1 cellular context compared by ENCODE assay signal in genomic region chr6:7261030-7261841, GRCh38.
TF ChIP-seq lines count a peak whose summit lies in the region.

No MANE protein-coding gene starts in this region.

TF ChIP-seq in K562, 482 proteins besides CTCF, POLR2A, EP300 and RAD21 (continued from another document):
- TF ChIP-seq POLR2G (IDR thresholded peaks at IDR 0.05; ENCODE audit: low read depth, low read length), result peak; percentile 87
- TF ChIP-seq DMBX1 (CRISPR knock-in tag; IDR thresholded peaks at IDR 0.05; ENCODE audit: borderline replicate concordance), result no peak
- no peak for TF ChIP-seq CHD4 (IDR thresholded peaks at IDR 0.05; ENCODE audit: insufficient read depth, insufficient replicate concordance, low read depth, low read length, poor library complexity, severe bottlenecking)
- no peak for TF ChIP-seq CCAR2 (IDR thresholded peaks at IDR 0.05; ENCODE audit: low read depth, low read length)
- TF ChIP-seq, protein P1, sequence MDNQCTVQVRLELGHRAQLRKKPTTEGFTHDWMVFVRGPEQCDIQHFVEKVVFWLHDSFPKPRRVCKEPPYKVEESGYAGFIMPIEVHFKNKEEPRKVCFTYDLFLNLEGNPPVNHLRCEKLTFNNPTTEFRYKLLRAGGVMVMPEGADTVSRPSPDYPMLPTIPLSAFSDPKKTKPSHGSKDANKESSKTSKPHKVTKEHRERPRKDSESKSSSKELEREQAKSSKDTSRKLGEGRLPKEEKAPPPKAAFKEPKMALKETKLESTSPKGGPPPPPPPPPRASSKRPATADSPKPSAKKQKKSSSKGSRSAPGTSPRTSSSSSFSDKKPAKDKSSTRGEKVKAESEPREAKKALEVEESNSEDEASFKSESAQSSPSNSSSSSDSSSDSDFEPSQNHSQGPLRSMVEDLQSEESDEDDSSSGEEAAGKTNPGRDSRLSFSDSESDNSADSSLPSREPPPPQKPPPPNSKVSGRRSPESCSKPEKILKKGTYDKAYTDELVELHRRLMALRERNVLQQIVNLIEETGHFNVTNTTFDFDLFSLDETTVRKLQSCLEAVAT (IDR thresholded peaks at IDR 0.05), result no peak
- no peak for TF ChIP-seq HDAC3 (IDR thresholded peaks at IDR 0.05; ENCODE audit: borderline replicate concordance, partially characterized antibody)
- TF ChIP-seq, protein P2, sequence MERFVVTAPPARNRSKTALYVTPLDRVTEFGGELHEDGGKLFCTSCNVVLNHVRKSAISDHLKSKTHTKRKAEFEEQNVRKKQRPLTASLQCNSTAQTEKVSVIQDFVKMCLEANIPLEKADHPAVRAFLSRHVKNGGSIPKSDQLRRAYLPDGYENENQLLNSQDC (CRISPR knock-in tag; IDR thresholded peaks at IDR 0.05), result no peak
- TF ChIP-seq, protein P3, sequence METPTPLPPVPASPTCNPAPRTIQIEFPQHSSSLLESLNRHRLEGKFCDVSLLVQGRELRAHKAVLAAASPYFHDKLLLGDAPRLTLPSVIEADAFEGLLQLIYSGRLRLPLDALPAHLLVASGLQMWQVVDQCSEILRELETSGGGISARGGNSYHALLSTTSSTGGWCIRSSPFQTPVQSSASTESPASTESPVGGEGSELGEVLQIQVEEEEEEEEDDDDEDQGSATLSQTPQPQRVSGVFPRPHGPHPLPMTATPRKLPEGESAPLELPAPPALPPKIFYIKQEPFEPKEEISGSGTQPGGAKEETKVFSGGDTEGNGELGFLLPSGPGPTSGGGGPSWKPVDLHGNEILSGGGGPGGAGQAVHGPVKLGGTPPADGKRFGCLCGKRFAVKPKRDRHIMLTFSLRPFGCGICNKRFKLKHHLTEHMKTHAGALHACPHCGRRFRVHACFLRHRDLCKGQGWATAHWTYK (CRISPR knock-in tag; IDR thresholded peaks at IDR 0.05), result no peak
- TF ChIP-seq ZNF212 (CRISPR knock-in tag; IDR thresholded peaks at IDR 0.05), result no peak
- TF ChIP-seq PURB (CRISPR knock-in tag; IDR thresholded peaks at IDR 0.05; ENCODE audit: low read depth), result no peak
- TF ChIP-seq SMARCA4 (IDR thresholded peaks at IDR 0.05), result no peak
- no peak for TF ChIP-seq JUN (IDR thresholded peaks at IDR 0.05; ENCODE audit: borderline replicate concordance, low read depth, low read length)
- no peak for TF ChIP-seq JUN (CRISPR knock-in tag; IDR thresholded peaks at IDR 0.05; ENCODE audit: borderline replicate concordance)
- TF ChIP-seq DACH1 (IDR thresholded peaks at IDR 0.05; ENCODE audit: partially characterized antibody), result no peak
- TF ChIP-seq ZNF133 (CRISPR knock-in tag; IDR thresholded peaks at IDR 0.05), result no peak
- TF ChIP-seq CHCHD3 (CRISPR knock-in tag; IDR thresholded peaks at IDR 0.05), result no peak
- TF ChIP-seq EZH2 (IDR thresholded peaks at IDR 0.05; ENCODE audit: borderline replicate concordance, low read depth, low read length), result no peak
- TF ChIP-seq TCF7L2 (IDR thresholded peaks at IDR 0.05; ENCODE audit: low read depth, low read length), result no peak
- TF ChIP-seq, protein P4, sequence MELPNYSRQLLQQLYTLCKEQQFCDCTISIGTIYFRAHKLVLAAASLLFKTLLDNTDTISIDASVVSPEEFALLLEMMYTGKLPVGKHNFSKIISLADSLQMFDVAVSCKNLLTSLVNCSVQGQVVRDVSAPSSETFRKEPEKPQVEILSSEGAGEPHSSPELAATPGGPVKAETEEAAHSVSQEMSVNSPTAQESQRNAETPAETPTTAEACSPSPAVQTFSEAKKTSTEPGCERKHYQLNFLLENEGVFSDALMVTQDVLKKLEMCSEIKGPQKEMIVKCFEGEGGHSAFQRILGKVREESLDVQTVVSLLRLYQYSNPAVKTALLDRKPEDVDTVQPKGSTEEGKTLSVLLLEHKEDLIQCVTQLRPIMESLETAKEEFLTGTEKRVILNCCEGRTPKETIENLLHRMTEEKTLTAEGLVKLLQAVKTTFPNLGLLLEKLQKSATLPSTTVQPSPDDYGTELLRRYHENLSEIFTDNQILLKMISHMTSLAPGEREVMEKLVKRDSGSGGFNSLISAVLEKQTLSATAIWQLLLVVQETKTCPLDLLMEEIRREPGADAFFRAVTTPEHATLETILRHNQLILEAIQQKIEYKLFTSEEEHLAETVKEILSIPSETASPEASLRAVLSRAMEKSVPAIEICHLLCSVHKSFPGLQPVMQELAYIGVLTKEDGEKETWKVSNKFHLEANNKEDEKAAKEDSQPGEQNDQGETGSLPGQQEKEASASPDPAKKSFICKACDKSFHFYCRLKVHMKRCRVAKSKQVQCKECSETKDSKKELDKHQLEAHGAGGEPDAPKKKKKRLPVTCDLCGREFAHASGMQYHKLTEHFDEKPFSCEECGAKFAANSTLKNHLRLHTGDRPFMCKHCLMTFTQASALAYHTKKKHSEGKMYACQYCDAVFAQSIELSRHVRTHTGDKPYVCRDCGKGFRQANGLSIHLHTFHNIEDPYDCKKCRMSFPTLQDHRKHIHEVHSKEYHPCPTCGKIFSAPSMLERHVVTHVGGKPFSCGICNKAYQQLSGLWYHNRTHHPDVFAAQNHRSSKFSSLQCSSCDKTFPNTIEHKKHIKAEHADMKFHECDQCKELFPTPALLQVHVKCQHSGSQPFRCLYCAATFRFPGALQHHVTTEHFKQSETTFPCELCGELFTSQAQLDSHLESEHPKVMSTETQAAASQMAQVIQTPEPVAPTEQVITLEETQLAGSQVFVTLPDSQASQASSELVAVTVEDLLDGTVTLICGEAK (IDR thresholded peaks at IDR 0.05), result no peak
- TF ChIP-seq, protein P4 (CRISPR knock-in tag; IDR thresholded peaks at IDR 0.05), result no peak
- no peak for TF ChIP-seq ZNF609 (CRISPR knock-in tag; IDR thresholded peaks at IDR 0.05; ENCODE audit: borderline replicate concordance)
- TF ChIP-seq TAF1 (IDR thresholded peaks at IDR 0.05; ENCODE audit: control insufficient read depth, extremely low read depth, insufficient read depth, low read length, severe bottlenecking), result peak; percentile 35
- no peak for TF ChIP-seq CC2D1A (IDR thresholded peaks at IDR 0.05)
- TF ChIP-seq POLR2AphosphoS2 (IDR thresholded peaks at IDR 0.05; ENCODE audit: low read length), result no peak
TF ChIP-seq in K562: peak in this region for 52.
